Comparison of ENCODE assay signal across 27 cellular contexts in the genomic region with DNA sequence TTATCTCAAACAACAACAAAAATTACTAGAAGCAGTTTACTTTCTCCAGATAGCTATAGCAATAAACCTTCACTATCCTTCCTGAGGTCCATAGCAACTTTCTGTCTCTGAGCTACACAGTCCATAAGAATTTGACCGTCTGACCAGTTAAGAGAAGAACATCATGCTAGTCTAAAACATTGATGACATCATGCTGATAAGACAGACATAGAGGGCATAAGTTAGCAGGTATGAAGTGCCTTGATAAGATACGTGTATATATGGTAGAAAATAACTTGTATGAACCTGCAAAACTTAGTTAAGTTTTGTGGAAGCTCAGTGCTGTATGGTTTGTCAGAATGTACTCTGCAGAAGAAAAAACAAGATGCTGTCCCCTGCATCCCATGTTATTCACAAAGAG.
"Had no signal": no experiment of that assay in that cellular context is flagged by ENCODE, and none has a peak within 500 bp of the region (broad histone marks: within the 10 kb centered on the region; RNA-seq: fewer than 3 reads in every experiment).

No MANE protein-coding gene starts in this region.

- DNase-seq: colonic mucosa; cortex of kidney; dermis blood vessel endothelial cell; dorsolateral prefrontal cortex; effector CD4-positive, alpha-beta T cell; effector CD8-positive, alpha-beta T cell; effector memory CD4-positive, alpha-beta T cell; effector memory CD8-positive, alpha-beta T cell; endodermal cell; erythroblast; esophagus squamous epithelium; foreskin fibroblast; foreskin keratinocyte; foreskin melanocyte; gastrocnemius medialis; glutamatergic neuron; heart left ventricle; heart right ventricle had no signal

- ATAC-seq: effector memory CD8-positive, alpha-beta T cell; esophagus mucosa; foreskin keratinocyte; gastrocnemius medialis; gastroesophageal sphincter; heart left ventricle; heart right ventricle had no signal

- H3K4me3 ChIP-seq: colonic mucosa, coronary artery, dorsolateral prefrontal cortex, esophagus muscularis mucosa, esophagus squamous epithelium, gastrocnemius medialis, gastroesophageal sphincter, heart left ventricle, heart right ventricle had no signal

- H3K9me3 ChIP-seq: colonic mucosa, esophagus muscularis mucosa, esophagus squamous epithelium, gastrocnemius medialis, gastroesophageal sphincter, heart left ventricle, heart right ventricle had no signal

- H3K27ac ChIP-seq: colonic mucosa, coronary artery, dorsolateral prefrontal cortex, epithelial cell of prostate, esophagus muscularis mucosa, esophagus squamous epithelium, foreskin keratinocyte, gastrocnemius medialis, gastroesophageal sphincter, heart left ventricle, heart right ventricle had no signal

- H3K4me1 ChIP-seq: colonic mucosa, esophagus squamous epithelium, foreskin keratinocyte, gastroesophageal sphincter had no signal

- H3K27me3 ChIP-seq: colonic mucosa, dorsolateral prefrontal cortex, esophagus muscularis mucosa, esophagus squamous epithelium, foreskin keratinocyte, gastroesophageal sphincter had no signal

- FAIRE-seq: colon, endometrium, endothelial cell of umbilical vein, frontal cortex had no signal

- H3K36me3 ChIP-seq: colonic mucosa, esophagus muscularis mucosa, esophagus squamous epithelium, gastrocnemius medialis, gastroesophageal sphincter, heart left ventricle, heart right ventricle had no signal
